8 cellular contexts compared by ENCODE assay signal in the genomic region with DNA sequence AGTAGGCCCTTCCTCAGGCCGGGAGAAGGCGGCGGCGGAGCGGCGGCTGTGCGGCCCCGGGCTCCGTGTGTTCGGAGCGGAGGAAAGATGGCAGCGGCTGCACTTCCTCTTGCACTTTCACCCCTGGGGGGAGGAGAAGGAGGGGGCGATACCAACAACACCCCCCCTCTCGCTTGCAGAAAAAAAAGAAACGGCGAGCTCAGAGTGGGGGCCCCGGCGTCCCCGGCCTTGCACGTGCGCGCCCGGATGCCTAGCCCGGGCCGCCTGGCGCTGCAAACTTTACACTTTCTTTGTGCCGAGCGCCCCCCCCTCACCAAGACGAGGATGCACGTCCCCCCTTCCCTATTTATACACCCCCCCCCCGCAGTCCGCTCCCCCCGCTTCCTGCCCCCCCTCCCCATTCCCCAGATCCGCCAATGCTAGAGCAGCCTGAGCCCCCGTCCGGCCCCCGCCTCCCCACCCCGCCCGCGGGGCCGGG. TPM values are rescaled to one million over a fixed set of nuclear protein-coding genes. Genes with fewer than 3 reads are reported as not detected.
DNase-seq lines count a peak whose midpoint lies in the region; ATAC-seq and TF ChIP-seq lines count a peak whose summit lies in the region.

A gene with protein sequence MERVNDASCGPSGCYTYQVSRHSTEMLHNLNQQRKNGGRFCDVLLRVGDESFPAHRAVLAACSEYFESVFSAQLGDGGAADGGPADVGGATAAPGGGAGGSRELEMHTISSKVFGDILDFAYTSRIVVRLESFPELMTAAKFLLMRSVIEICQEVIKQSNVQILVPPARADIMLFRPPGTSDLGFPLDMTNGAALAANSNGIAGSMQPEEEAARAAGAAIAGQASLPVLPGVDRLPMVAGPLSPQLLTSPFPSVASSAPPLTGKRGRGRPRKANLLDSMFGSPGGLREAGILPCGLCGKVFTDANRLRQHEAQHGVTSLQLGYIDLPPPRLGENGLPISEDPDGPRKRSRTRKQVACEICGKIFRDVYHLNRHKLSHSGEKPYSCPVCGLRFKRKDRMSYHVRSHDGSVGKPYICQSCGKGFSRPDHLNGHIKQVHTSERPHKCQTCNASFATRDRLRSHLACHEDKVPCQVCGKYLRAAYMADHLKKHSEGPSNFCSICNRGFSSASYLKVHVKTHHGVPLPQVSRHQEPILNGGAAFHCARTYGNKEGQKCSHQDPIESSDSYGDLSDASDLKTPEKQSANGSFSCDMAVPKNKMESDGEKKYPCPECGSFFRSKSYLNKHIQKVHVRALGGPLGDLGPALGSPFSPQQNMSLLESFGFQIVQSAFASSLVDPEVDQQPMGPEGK (minus strand): TSS at position 92 of the 478 bp plus-strand sequence. CDS start 744 bp downstream, outside the sequence.

- H3K27ac Mint-ChIP-seq in IgD-negative memory B cell: peak within 1 kb of the TSS; percentile 73 to 96 (median 94)
- H3K27ac Mint-ChIP-seq in activated naive CD4-positive, alpha-beta T cell treated with anti-CD3 and anti-CD28 coated beads, Interleukin-2, amount 50 U/mL, for 24 hours: peak within 1 kb of the TSS; percentile 72
- peak within 1 kb of the TSS; percentile 92 for H3K27ac Mint-ChIP-seq in glutamatergic neuron (ENCODE audit: unreplicated experiment)
- peak within 1 kb of the TSS; percentile 89 for H3K27ac Mint-ChIP-seq in osteocyte (ENCODE audit: unreplicated experiment)

- H3K27me3 Mint-ChIP-seq in IgD-negative memory B cell: no peaks in the 10 kb centered on the region
- H3K27me3 Mint-ChIP-seq in activated naive CD4-positive, alpha-beta T cell treated with anti-CD3 and anti-CD28 coated beads, Interleukin-2, amount 50 U/mL, for 24 hours: no peaks in the 10 kb centered on the region
- peaks cover 29% of the 10 kb centered on the region for H3K27me3 Mint-ChIP-seq in glutamatergic neuron (ENCODE audit: unreplicated experiment)
- no peaks in the 10 kb centered on the region for H3K27me3 Mint-ChIP-seq in osteocyte (ENCODE audit: unreplicated experiment)

- peaks cover 43 to 54% (median 48%) of the 10 kb centered on the region in 10 experiments for H3K4me1 ChIP-seq in BLaER1 treated with 17β-estradiol and CSF1 and Interleukin-3, amounts not matched to agents 10 nM and 100 nM
- peaks cover 41 to 46% of the 10 kb centered on the region in 2 donors for H3K4me1 ChIP-seq in thyroid gland

- H3K4me1 Mint-ChIP-seq in IgD-negative memory B cell (peaks cover 22 to 33% (median 30%) of the 10 kb centered on the region in 3 donors), glutamatergic neuron (ENCODE audit: low read depth, unreplicated experiment) (peaks cover 22% of the 10 kb centered on the region), osteocyte (ENCODE audit: unreplicated experiment) (peaks cover 54% of the 10 kb centered on the region)
- H3K4me1 Mint-ChIP-seq in activated naive CD4-positive, alpha-beta T cell treated with anti-CD3 and anti-CD28 coated beads, Interleukin-2, amount 50 U/mL, for 24 hours: peaks cover 42% of the 10 kb centered on the region

- peak in 1 of 2 donors; percentile 36 for TF ChIP-seq POLR2A in thyroid gland (IDR thresholded peaks at IDR 0.05)

- DNase-seq in SHP77 treated with DMSO at 0.1 percent for 48 hours (lab: John Stamatoyannopoulos, UW): peak; percentile 21
- DNase-seq in glutamatergic neuron: peak; percentile 70
- DNase-seq in osteocyte (ENCODE audit: extremely low spot score, unreplicated experiment): peak; percentile 90
- DNase-seq in thyroid gland: peak; percentile 70 to 74

- no peaks in the 10 kb centered on the region for H3K27me3 ChIP-seq in BLaER1 treated with 17β-estradiol and CSF1 and Interleukin-3, amounts not matched to agents 10 nM and 100 nM
- no peaks in the 10 kb centered on the region for H3K27me3 ChIP-seq in thyroid gland

- H3K4me2 ChIP-seq in BLaER1 treated with 17β-estradiol and CSF1 and Interleukin-3, amounts not matched to agents 10 nM and 100 nM: peak within 1 kb of the TSS; percentile 95 to 100 (median 99)

- 0 to 3% methylated on average over 13 to 30 of the region's 41 CpGs for WGBS in thyroid gland, 2 donors

- peak; percentile 32 for ATAC-seq in GM19372 (IDR thresholded peaks at IDR 0.05; ENCODE audit: low read depth, unreplicated experiment)

- intact Hi-C loops in thyroid gland (cut with DNase I): loop anchor here (10.0 kb wide), 2 partner anchors 149 to 319 kb away; a partner anchor contains a TSS

- no peaks in the 10 kb centered on the region for H3K9me3 Mint-ChIP-seq in IgD-negative memory B cell
- no peaks in the 10 kb centered on the region for H3K9me3 Mint-ChIP-seq in activated naive CD4-positive, alpha-beta T cell treated with anti-CD3 and anti-CD28 coated beads, Interleukin-2, amount 50 U/mL, for 24 hours
- H3K9me3 Mint-ChIP-seq in glutamatergic neuron (ENCODE audit: unreplicated experiment): peaks cover 23% of the 10 kb centered on the region
- no peaks in the 10 kb centered on the region for H3K9me3 Mint-ChIP-seq in osteocyte (ENCODE audit: unreplicated experiment)

- H3K9me3 ChIP-seq in BLaER1 treated with 17β-estradiol and CSF1 and Interleukin-3, amounts not matched to agents 10 nM and 100 nM (replicated peaks in 1 of 11): no peaks in the 10 kb centered on the region
- no peaks in the 10 kb centered on the region for H3K9me3 ChIP-seq in thyroid gland

- H3K27ac ChIP-seq in BLaER1 treated with 17β-estradiol and CSF1 and Interleukin-3, amounts not matched to agents 10 nM and 100 nM: peak within 1 kb of the TSS; percentile 93 to 100 (median 99)
- H3K27ac ChIP-seq in thyroid gland: peak within 1 kb of the TSS; percentile 90 to 98 (median 94)

- no peaks in the 10 kb centered on the region for H3K36me3 Mint-ChIP-seq in IgD-negative memory B cell
- peaks cover 6% of the 10 kb centered on the region for H3K36me3 Mint-ChIP-seq in activated naive CD4-positive, alpha-beta T cell treated with anti-CD3 and anti-CD28 coated beads, Interleukin-2, amount 50 U/mL, for 24 hours
- H3K36me3 Mint-ChIP-seq in glutamatergic neuron (ENCODE audit: unreplicated experiment): no peaks in the 10 kb centered on the region
- peaks cover 7% of the 10 kb centered on the region for H3K36me3 Mint-ChIP-seq in osteocyte (ENCODE audit: unreplicated experiment)

- H4K20me1 ChIP-seq in BLaER1 treated with 17β-estradiol and CSF1 and Interleukin-3, amounts not matched to agents 10 nM and 100 nM: peaks cover 23 to 45% (median 44%) of the 10 kb centered on the region in 11 experiments; a peak in 21 of 22 replicates

- H3K9ac ChIP-seq in BLaER1 treated with 17β-estradiol and CSF1 and Interleukin-3, amounts not matched to agents 10 nM and 100 nM: peak within 1 kb of the TSS; percentile 93 to 100 (median 99)

- H3K4me3 Mint-ChIP-seq in IgD-negative memory B cell (peak within 1 kb of the TSS; percentile 83 to 96 (median 91)), glutamatergic neuron (ENCODE audit: unreplicated experiment) (peak within 1 kb of the TSS; percentile 91), osteocyte (ENCODE audit: unreplicated experiment) (peak within 1 kb of the TSS; percentile 82)
- H3K4me3 Mint-ChIP-seq in activated naive CD4-positive, alpha-beta T cell treated with anti-CD3 and anti-CD28 coated beads, Interleukin-2, amount 50 U/mL, for 24 hours: peak within 1 kb of the TSS; percentile 90

- H3K4me3 ChIP-seq in BLaER1 treated with 17β-estradiol and CSF1 and Interleukin-3, amounts not matched to agents 10 nM and 100 nM: peak within 1 kb of the TSS; percentile 62 to 84 (median 76)
- peak within 1 kb of the TSS; percentile 15 to 60 (median 48) for H3K4me3 ChIP-seq in thyroid gland (replicated peaks in 1 of 3)

- TF ChIP-seq CTCF in glutamatergic neuron (IDR thresholded peaks at IDR 0.05; ENCODE audit: partially characterized antibody, unreplicated experiment): no peak
- TF ChIP-seq CTCF in osteocyte (IDR thresholded peaks at IDR 0.05): no peak
- no peak for TF ChIP-seq CTCF in thyroid gland (IDR thresholded peaks at IDR 0.05)

- H3K36me3 ChIP-seq in BLaER1 treated with 17β-estradiol and CSF1 and Interleukin-3, amounts not matched to agents 10 nM and 100 nM: peaks cover 14 to 39% (median 32%) of the 10 kb centered on the region in 11 experiments
- peaks cover 0 to 2% of the 10 kb centered on the region in 2 donors for H3K36me3 ChIP-seq in thyroid gland

RNA-seq across cellular contexts. Expression of the gene that starts here (rescaled TPM):
- 11.5 TPM for polyA plus RNA-seq in IgD-negative memory B cell
- 98.9 TPM for total RNA-seq in glutamatergic neuron (ENCODE audit: unreplicated experiment)
- total RNA-seq in osteocyte: 27.6 and 29.0 TPM in 2 replicates
- 10 to 100 TPM; 33.6 to 54.7 (median 46.1) TPM for total RNA-seq in thyroid gland

Comparison
In these comparisons a context has a peak if more than half of its experiments do, and no peak if none do; other contexts are left out.
1. Peak in every context shown above with its lines: DNase-seq, ATAC-seq, H3K4me3 ChIP-seq and H3K27ac ChIP-seq.
2. DNase-seq: peak in every context shown above with its lines; median percentile 90 in osteocyte; 72 in thyroid gland; 70 in glutamatergic neuron; 21 in SHP77 treated with DMSO at 0.1 percent for 48 hours.